In genomic region chr15:41286665-41287333, GRCh38 we compare ENCODE assay signal across 12 cellular contexts. TPM values are rescaled to one million over a fixed set of nuclear protein-coding genes. Genes with fewer than 3 reads are reported as not detected.
DNase-seq lines count a peak whose midpoint lies in the region; ATAC-seq and TF ChIP-seq lines count a peak whose summit lies in the region.
"Had no signal": no experiment of that assay in that cellular context is flagged by ENCODE, and none has a peak within 500 bp of the region (broad histone marks: within the 10 kb centered on the region; RNA-seq: fewer than 3 reads in every experiment).

No MANE protein-coding gene starts in this region.

- no peaks in the 10 kb centered on the region for H3K9me3 ChIP-seq in hepatocyte (ENCODE audit: low read depth)

- ATAC-seq in activated T-helper 17 cell treated with anti-CD3 and anti-CD28 coated beads, Interleukin-2, amount 50 U/mL, for 72 hours (replicated peaks): no peak

- no peaks in the 10 kb centered on the region for H3K9me2 ChIP-seq in hepatocyte (replicated peaks; ENCODE audit: insufficient read depth)

- no peak overlapping the region for H3K4me3 ChIP-seq in hepatocyte

- H3K4me1 ChIP-seq in hepatocyte (ENCODE audit: insufficient read depth): no peaks in the 10 kb centered on the region

- H3K9me3 Mint-ChIP-seq in activated T-helper 17 cell treated with anti-CD3 and anti-CD28 coated beads, Interleukin-2, amount 50 U/mL, for 72 hours: no peaks in the 10 kb centered on the region
- H3K9me3 Mint-ChIP-seq: mesothelial cell of epicardium had no signal

- peak overlapping the region; percentile 13 for H3K4me2 ChIP-seq in hepatocyte

- 98% methylated on average over 6 of the region's 6 CpGs for WGBS in hepatocyte (ENCODE audit: low lambda C conversion rate, missing lambda C conversion rate)

- peaks cover 82% of the 10 kb centered on the region for H3K36me3 Mint-ChIP-seq in activated T-helper 17 cell treated with anti-CD3 and anti-CD28 coated beads, Interleukin-2, amount 50 U/mL, for 72 hours (ENCODE audit: low read depth)

- no peaks in the 10 kb centered on the region for H3K36me3 ChIP-seq in hepatocyte (replicated peaks; ENCODE audit: insufficient read depth, low read depth)

- no peak overlapping the region for H3K27ac Mint-ChIP-seq in activated T-helper 17 cell treated with anti-CD3 and anti-CD28 coated beads, Interleukin-2, amount 50 U/mL, for 72 hours

- no peaks in the 10 kb centered on the region for H4K20me1 ChIP-seq in hepatocyte (ENCODE audit: insufficient read depth, poor library complexity, severe bottlenecking)

- H2AFZ ChIP-seq in hepatocyte: no peak overlapping the region

- no peak overlapping the region for H3K27ac ChIP-seq in hepatocyte

- no peaks in the 10 kb centered on the region for H3K27me3 ChIP-seq in hepatocyte

- no peak for TF ChIP-seq CTCF in hepatocyte (IDR thresholded peaks at IDR 0.05; ENCODE audit: poor library complexity)

- no peaks in the 10 kb centered on the region for H3K27me3 Mint-ChIP-seq in activated T-helper 17 cell treated with anti-CD3 and anti-CD28 coated beads, Interleukin-2, amount 50 U/mL, for 72 hours

- peak overlapping the region; percentile 96 for H3K4me3 Mint-ChIP-seq in activated T-helper 17 cell treated with anti-CD3 and anti-CD28 coated beads, Interleukin-2, amount 50 U/mL, for 72 hours
- H3K4me3 Mint-ChIP-seq: mesothelial cell of epicardium had no signal

- H3K4me1 Mint-ChIP-seq in activated T-helper 17 cell treated with anti-CD3 and anti-CD28 coated beads, Interleukin-2, amount 50 U/mL, for 72 hours: peaks cover 18% of the 10 kb centered on the region

- H3K79me2 ChIP-seq in hepatocyte: peaks cover 58% of the 10 kb centered on the region

- DNase-seq in AG08395 (ENCODE audit: low spot score) (peak; percentile 29), HCEC 1CT (peak; percentile 69), hepatocyte (ENCODE audit: low spot score) (no peak), superior temporal gyrus (ENCODE audit: extremely low spot score) (no peak), activated gamma-delta T cell treated with Interleukin-2 at 50 U/mL for 16 hours (no peak), H4 (ENCODE audit: low spot score) (no peak), NCI-H146 treated with DMSO at 0.1 percent for 48 hours (lab: John Stamatoyannopoulos, UW; ENCODE audit: unreplicated experiment) (no peak)
- DNase-seq: hypothalamus, NCI-H1436 had no signal

RNA-seq across cellular contexts. Expression of gene OIP5, which starts 45.6 kb away (rescaled TPM):
- total RNA-seq in activated T-helper 17 cell treated with anti-CD3 and anti-CD28 coated beads, Interleukin-2, amount 50 U/mL, for 72 hours: 10 to 100 TPM in 1 of 2 donors, 1 to 10 TPM in 1; 9.2 to 13.6 TPM
- total RNA-seq in hepatocyte: 1.8 and 11.8 TPM in 2 replicates
- 3.3 and 3.6 TPM in 2 replicates for polyA plus RNA-seq in hepatocyte
- total RNA-seq in H4 (2014; rRNA removed; shearing (Covaris generic)): 40.1 and 42.4 TPM in 2 replicates

RNA-seq across cellular contexts. Expression of gene NUSAP1, which starts 45.9 kb away (rescaled TPM):
- total RNA-seq in activated T-helper 17 cell treated with anti-CD3 and anti-CD28 coated beads, Interleukin-2, amount 50 U/mL, for 72 hours: 100 to 1,000 TPM; 201 to 270 TPM
- total RNA-seq in hepatocyte: 25.9 and 26.6 TPM in 2 replicates
- polyA plus RNA-seq in hepatocyte: 20.2 and 29.2 TPM in 2 replicates
- total RNA-seq in H4 (2014; rRNA removed; shearing (Covaris generic)): 155 and 195 TPM in 2 replicates

RNA-seq across cellular contexts. Expression of gene CHP1, which starts 55.7 kb away (rescaled TPM):
- total RNA-seq in activated T-helper 17 cell treated with anti-CD3 and anti-CD28 coated beads, Interleukin-2, amount 50 U/mL, for 72 hours: 10 to 100 TPM; 29.8 to 40.1 TPM
- 152 and 163 TPM in 2 replicates for total RNA-seq in hepatocyte
- polyA plus RNA-seq in hepatocyte: 30.8 and 39.0 TPM in 2 replicates
- 71.6 and 134 TPM in 2 replicates for total RNA-seq in H4 (2014; rRNA removed; shearing (Covaris generic))

RNA-seq across cellular contexts. Expression of gene EXD1, which starts 56.2 kb away (rescaled TPM):
- under 1 TPM in 1 of 2 donors, not detected in 1; 0.16 TPM for total RNA-seq in activated T-helper 17 cell treated with anti-CD3 and anti-CD28 coated beads, Interleukin-2, amount 50 U/mL, for 72 hours
- not detected in 2 replicates for total RNA-seq in hepatocyte
- not detected in 2 replicates for polyA plus RNA-seq in hepatocyte
- total RNA-seq in H4 (2014; rRNA removed; shearing (Covaris generic)): 0.12 TPM in 1 of 2 replicates, not detected in the other
- total RNA-seq: mesothelial cell of epicardium; T-helper 2 cell treated with Interferon-gamma antibody and Interleukin-4, amounts not matched to agents 100 ng/mL and 5 ng/mL, for 36 hours had no signal

Comparison
In these comparisons a context has a peak if more than half of its experiments do, and no peak if none do; other contexts are left out.
1. DNase-seq: peak in AG08395 (single experiment) and HCEC 1CT (single experiment); none in hepatocyte (single experiment), superior temporal gyrus (single experiment), activated gamma-delta T cell treated with Interleukin-2 at 50 U/mL for 16 hours (single experiment), H4 (single experiment) and NCI-H146 treated with DMSO at 0.1 percent for 48 hours (single experiment).